ENCODE assay signal across 28 cellular contexts in the genomic region with DNA sequence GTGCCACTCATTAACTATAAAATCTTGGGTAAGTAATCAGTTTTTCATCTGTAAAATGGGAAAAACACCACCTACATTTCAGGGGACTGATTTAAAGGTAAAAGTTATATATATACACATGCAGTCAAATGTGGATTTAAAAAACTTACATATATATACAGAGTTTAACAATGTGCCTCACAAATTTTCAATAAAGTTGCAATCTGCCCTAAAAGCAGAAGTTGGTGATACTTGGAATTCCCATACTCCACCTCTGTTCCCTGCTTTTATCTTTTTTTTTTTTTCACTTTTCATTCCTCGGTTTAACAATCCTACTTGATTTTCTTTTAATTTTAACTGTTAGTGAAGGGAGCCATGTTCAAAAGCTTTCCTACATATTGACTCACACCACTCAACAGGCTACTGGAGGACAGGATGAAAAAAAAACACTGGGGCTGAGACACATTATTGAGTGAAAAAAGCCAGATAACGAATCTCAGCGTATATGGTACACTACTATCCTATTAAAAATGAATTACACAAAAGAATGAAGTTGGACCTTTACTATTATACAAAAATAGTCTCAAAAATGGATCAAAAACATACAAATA.
"Had no signal": no experiment of that assay in that cellular context is flagged by ENCODE, and none has a peak within 500 bp of the region (broad histone marks: within the 10 kb centered on the region; RNA-seq: fewer than 3 reads in every experiment).

No MANE protein-coding gene starts in this region.

- H3K4me1 ChIP-seq: ascending aorta, colonic mucosa, lower lobe of right lung, transverse colon, uterus had no signal

- H3K27me3 ChIP-seq: adrenal gland, ascending aorta, brain microvascular endothelial cell, colonic mucosa, dorsolateral prefrontal cortex, esophagus squamous epithelium, gastrocnemius medialis, right atrium auricular region, suprapubic skin, transverse colon, uterus had no signal

- H3K27ac Mint-ChIP-seq: activated CD4-positive, alpha-beta T cell treated with anti-CD3 and anti-CD28 coated beads, Interleukin-2, amount 10 ng/mL, durations not matched to agents 24 days and 14 days; activated CD8-positive, alpha-beta memory T cell treated with anti-CD3 and anti-CD28 coated beads, Interleukin-2, amount 10 ng/mL, durations not matched to agents 7 days and 5 days; activated CD8-positive, alpha-beta T cell treated with anti-CD3 and anti-CD28 coated beads for 36 hours; activated naive CD4-positive, alpha-beta T cell treated with anti-CD3 and anti-CD28 coated beads, Interleukin-2, amount 10 ng/mL, durations not matched to agents 7 days and 5 days; stimulated activated naive CD8-positive, alpha-beta T cell treated with anti-CD3 and anti-CD28 coated beads, Interleukin-15, Interleukin-2, amounts not matched to agents 100 ng/mL and 50 ng/mL, for 24 hours had no signal

- H3K4me3 Mint-ChIP-seq: activated CD4-positive, alpha-beta T cell treated with anti-CD3 and anti-CD28 coated beads, Interleukin-2, amount 10 ng/mL, durations not matched to agents 24 days and 14 days; activated CD8-positive, alpha-beta memory T cell treated with anti-CD3 and anti-CD28 coated beads, Interleukin-2, amount 10 ng/mL, durations not matched to agents 7 days and 5 days; activated CD8-positive, alpha-beta T cell treated with anti-CD3 and anti-CD28 coated beads for 36 hours; activated naive CD4-positive, alpha-beta T cell treated with anti-CD3 and anti-CD28 coated beads, Interleukin-2, amount 10 ng/mL, durations not matched to agents 7 days and 5 days; central memory CD8-positive, alpha-beta T cell; effector memory CD8-positive, alpha-beta T cell; neural crest cell; stimulated activated naive CD8-positive, alpha-beta T cell treated with anti-CD3 and anti-CD28 coated beads, Interleukin-15, Interleukin-2, amounts not matched to agents 100 ng/mL and 50 ng/mL, for 24 hours had no signal

- ATAC-seq: activated CD4-positive, CD25-positive, alpha-beta regulatory T cell treated with anti-CD3 and anti-CD28 coated beads, Interleukin-2, amount 50 U/mL, for 24 hours; activated CD8-positive, alpha-beta memory T cell treated with anti-CD3 and anti-CD28 coated beads, Interleukin-2, amount 10 ng/mL, durations not matched to agents 7 days and 5 days; activated CD8-positive, alpha-beta T cell treated with anti-CD3 and anti-CD28 coated beads for 36 hours; effector memory CD8-positive, alpha-beta T cell; gastrocnemius medialis; left colon; naive thymus-derived CD4-positive, alpha-beta T cell had no signal

- H3K27me3 Mint-ChIP-seq: activated CD4-positive, alpha-beta T cell treated with anti-CD3 and anti-CD28 coated beads, Interleukin-2, amount 10 ng/mL, durations not matched to agents 24 days and 14 days; activated CD8-positive, alpha-beta memory T cell treated with anti-CD3 and anti-CD28 coated beads, Interleukin-2, amount 10 ng/mL, durations not matched to agents 7 days and 5 days; activated CD8-positive, alpha-beta T cell treated with anti-CD3 and anti-CD28 coated beads for 36 hours; activated naive CD4-positive, alpha-beta T cell treated with anti-CD3 and anti-CD28 coated beads, Interleukin-2, amount 10 ng/mL, durations not matched to agents 7 days and 5 days; central memory CD8-positive, alpha-beta T cell; effector memory CD8-positive, alpha-beta T cell; naive thymus-derived CD4-positive, alpha-beta T cell; stimulated activated naive CD8-positive, alpha-beta T cell treated with anti-CD3 and anti-CD28 coated beads, Interleukin-15, Interleukin-2, amounts not matched to agents 100 ng/mL and 50 ng/mL, for 24 hours had no signal

- H3K36me3 ChIP-seq: adrenal gland, ascending aorta, brain microvascular endothelial cell, colonic mucosa, gastrocnemius medialis, lower lobe of right lung, right atrium auricular region, suprapubic skin, transverse colon, uterus had no signal

- H3K27ac ChIP-seq: adrenal gland, ascending aorta, brain microvascular endothelial cell, colonic mucosa, esophagus squamous epithelium, gastrocnemius medialis, lower lobe of right lung, right atrium auricular region, suprapubic skin, transverse colon, uterus had no signal

- DNase-seq: activated CD4-positive, alpha-beta T cell treated with anti-CD3 and anti-CD28 coated beads, Interleukin-2, amount 10 ng/mL, durations not matched to agents 24 days and 14 days; activated CD8-positive, alpha-beta memory T cell treated with anti-CD3 and anti-CD28 coated beads, Interleukin-2, amount 10 ng/mL, durations not matched to agents 7 days and 5 days; activated CD8-positive, alpha-beta T cell treated with anti-CD3 and anti-CD28 coated beads for 36 hours; activated effector memory CD4-positive, alpha-beta T cell treated with anti-CD3 and anti-CD28 coated beads, Interleukin-2, amount 50 U/mL, for 16 hours; activated naive CD4-positive, alpha-beta T cell treated with anti-CD3 and anti-CD28 coated beads, Interleukin-2, amount 10 ng/mL, durations not matched to agents 7 days and 5 days; activated T-cell treated with anti-CD3 and anti-CD28 coated beads for 4 hours; adrenal gland; brain microvascular endothelial cell; colonic mucosa; dorsolateral prefrontal cortex; effector memory CD8-positive, alpha-beta T cell; esophagus squamous epithelium; gastrocnemius medialis; left colon; lower lobe of right lung; naive thymus-derived CD4-positive, alpha-beta T cell; posterior cingulate gyrus; stimulated activated CD4-positive, alpha-beta T cell treated with anti-CD3 and anti-CD28 coated beads, Interleukin-4, amount 100 ng/mL, for 24 hours; transverse colon; uterus had no signal

- H3K9me3 ChIP-seq: adrenal gland, ascending aorta, colonic mucosa, esophagus squamous epithelium, gastrocnemius medialis, lower lobe of right lung, right atrium auricular region, suprapubic skin, transverse colon, uterus had no signal

- H3K4me1 Mint-ChIP-seq: neural crest cell had no signal

- H3K9me3 Mint-ChIP-seq: activated CD4-positive, alpha-beta T cell treated with anti-CD3 and anti-CD28 coated beads, Interleukin-2, amount 10 ng/mL, durations not matched to agents 24 days and 14 days; activated CD8-positive, alpha-beta T cell treated with anti-CD3 and anti-CD28 coated beads for 36 hours; activated naive CD4-positive, alpha-beta T cell treated with anti-CD3 and anti-CD28 coated beads, Interleukin-2, amount 10 ng/mL, durations not matched to agents 7 days and 5 days; central memory CD8-positive, alpha-beta T cell; effector memory CD8-positive, alpha-beta T cell; neural crest cell; stimulated activated naive CD8-positive, alpha-beta T cell treated with anti-CD3 and anti-CD28 coated beads, Interleukin-15, Interleukin-2, amounts not matched to agents 100 ng/mL and 50 ng/mL, for 24 hours had no signal

- FAIRE-seq: endothelial cell of umbilical vein had no signal

- H3K4me3 ChIP-seq: adrenal gland, ascending aorta, colonic mucosa, dorsolateral prefrontal cortex, esophagus squamous epithelium, gastrocnemius medialis, lower lobe of right lung, right atrium auricular region, suprapubic skin, transverse colon, uterus had no signal
